ENCODE assay signal across 8 cellular contexts in genomic region chr1:3796215-3797193, GRCh38. TPM values are rescaled to one million over a fixed set of nuclear protein-coding genes. Genes with fewer than 3 reads are reported as not detected.
DNase-seq lines count a peak whose midpoint lies in the region; ATAC-seq and TF ChIP-seq lines count a peak whose summit lies in the region.

Gene LRRC47 (minus strand): TSS chr1:3796498. CDS start chr1:3796476, 22 bp downstream.

- WGBS in HUES64, result 7% methylated on average over 63 of the region's 63 CpGs

- DNase-seq in DMS 273 treated with DMSO at 0.1 percent for 48 hours (lab: John Stamatoyannopoulos, UW) (peak; percentile 78), epithelial cell of proximal tubule (ENCODE audit: low read depth) (no peak)
- DNase-seq in activated T-cell treated with anti-CD3 and anti-CD28 coated beads, Interleukin-2, amount 50 U/mL, for 1 hour, result peak; percentile 93
- DNase-seq in stimulated activated CD8-positive, alpha-beta memory T cell treated with anti-CD3 and anti-CD28 coated beads, Interleukin-4, amount 100 ng/mL, for 4 hours (ENCODE audit: low read depth in 2 of 2, low spot score in 1 of 2), result peak; percentile 87 to 88

- H3K27ac ChIP-seq in HUES64 (ENCODE audit: low read depth, low read length), result peak within 1 kb of the TSS; percentile 58; the same call in 1 of the 2 replicates
- peak within 1 kb of the TSS in 1 of 2 donors; percentile 43 for H3K27ac ChIP-seq in mucosa of rectum (ENCODE audit: low read depth in 2 of 2, low read length in 2 of 2)

- H3K4me1 ChIP-seq in HUES64 (ENCODE audit: insufficient read depth, low read length) (peaks cover 24% of the 10 kb centered on the region), mucosa of rectum (ENCODE audit: control insufficient read depth in 2 of 2, insufficient read depth in 2 of 2, low read length in 2 of 2) (peaks cover 10 to 13% of the 10 kb centered on the region in 2 donors)

- peak; percentile 93 for ATAC-seq in GM21515 (IDR thresholded peaks at IDR 0.05; ENCODE audit: unreplicated experiment)

- H3K9me3 ChIP-seq in HUES64 (ENCODE audit: insufficient read depth, low read depth, low read length) (no peaks in the 10 kb centered on the region), mucosa of rectum (ENCODE audit: control insufficient read depth in 2 of 2, low read length in 2 of 2) (no peaks in the 10 kb centered on the region)

- H3K27me3 ChIP-seq in HUES64 (ENCODE audit: insufficient read depth, low read length) (no peaks in the 10 kb centered on the region), mucosa of rectum (ENCODE audit: control insufficient read depth in 2 of 2, insufficient read depth in 2 of 2, low read length in 2 of 2) (peaks cover 0 to 5% of the 10 kb centered on the region in 2 donors)

- H3K4me3 ChIP-seq in HUES64 (ENCODE audit: low read length) (peak within 1 kb of the TSS; percentile 79), epithelial cell of proximal tubule (ENCODE audit: low read depth, low read length) (peak within 1 kb of the TSS; percentile 95), mucosa of rectum (ENCODE audit: low read length in 2 of 2) (peak within 1 kb of the TSS; percentile 69 to 89)

- H3K9ac ChIP-seq in HUES64 (ENCODE audit: low read depth, low read length) (peak within 1 kb of the TSS; percentile 82), mucosa of rectum (ENCODE audit: low read depth in 1 of 2, low read length in 2 of 2) (peak within 1 kb of the TSS; percentile 65 to 78)

- H3K36me3 ChIP-seq in HUES64 (ENCODE audit: insufficient read depth, low read length) (peaks cover 4% of the 10 kb centered on the region; the same call in 1 of the 2 replicates), mucosa of rectum (ENCODE audit: control insufficient read depth in 2 of 2, insufficient read depth in 2 of 2, low read length in 2 of 2) (peaks cover 0 to 3% of the 10 kb centered on the region in 2 donors)

- no peak for TF ChIP-seq CTCF in epithelial cell of proximal tubule (conservative IDR thresholded peaks at IDR 0.05; ENCODE audit: low read depth, low read length)

TF ChIP-seq in PFSK-1, 5 proteins besides CTCF, POLR2A, EP300 and RAD21:
- TF ChIP-seq FOXP2 (optimal IDR thresholded peaks at IDR 0.05; ENCODE audit: borderline replicate concordance, extremely low read depth, extremely low read length, insufficient read depth), result peak; percentile 66
- peak; percentile 67 for TF ChIP-seq POLR2AphosphoS5 (IDR thresholded peaks at IDR 0.05; ENCODE audit: low read depth, low read length)
- no peak for TF ChIP-seq REST (IDR thresholded peaks at IDR 0.05; ENCODE audit: insufficient read depth in 1 of 2, low read depth in 2 of 2, low read length in 2 of 2)
- TF ChIP-seq TAF1 (IDR thresholded peaks at IDR 0.05; ENCODE audit: borderline replicate concordance, insufficient read depth, low read length), result peak; percentile 84; the same call in 1 of the 2 replicates
- TF ChIP-seq SIN3A (IDR thresholded peaks at IDR 0.05; ENCODE audit: borderline replicate concordance, insufficient read depth, low read length), result peak; percentile 84; the same call in 1 of the 2 replicates

RNA-seq across cellular contexts. Expression of gene LRRC47, which starts in this region (rescaled TPM):
- polyA plus RNA-seq in HUES64 (2013, experiment 1 of 2), result 43.8 TPM
- polyA plus RNA-seq in HUES64 (2013, experiment 2 of 2), result 39.4 TPM
- 32.4 TPM for polyA plus RNA-seq in PFSK-1 (2012; ENCODE audit: insufficient read length, low read depth)
- total RNA-seq in epithelial cell of proximal tubule, result 36.4 and 38.9 TPM in 2 replicates
